Comparison of ENCODE assay signal across 24 cellular contexts in genomic region chr19:5024282-5024681, GRCh38. TPM values are rescaled to one million over a fixed set of nuclear protein-coding genes. Genes with fewer than 3 reads are reported as not detected.
A peak's percentile ranks its signal among the peaks of the same experiment; 100 is the strongest.
DNase-seq lines count a peak whose midpoint lies in the region; TF ChIP-seq lines count a peak whose summit lies in the region.
"Had no signal": no experiment of that assay in that cellular context is flagged by ENCODE, and none has a peak within 500 bp of the region (broad histone marks: within the 10 kb centered on the region; RNA-seq: fewer than 3 reads in every experiment).

No MANE protein-coding gene starts in this region.

- H3K27me3 ChIP-seq in sigmoid colon = no peaks in the 10 kb centered on the region
- H3K27me3 ChIP-seq: BE2C, stomach, transverse colon had no signal

- DNase-seq in A172 (ENCODE audit: low spot score) (peak; percentile 60), myocyte (ENCODE audit: low read depth) (peak; percentile 96), sigmoid colon (peak; percentile 82), activated T-cell treated with anti-CD3 and anti-CD28 coated beads for 4 hours (no peak), NCI-H82 (lab: John Stamatoyannopoulos, UW) (no peak), COLO668 (lab: John Stamatoyannopoulos, UW; ENCODE audit: unreplicated experiment) (no peak), GM19238 (ENCODE audit: insufficient read length, low spot score) (no peak)
- DNase-seq: ACHN; activated CD4-positive, CD25-positive, alpha-beta regulatory T cell treated with anti-CD3 and anti-CD28 coated beads, Interleukin-2, amount 50 U/mL, for 72 hours; activated CD8-positive, alpha-beta T cell treated with anti-CD3 and anti-CD28 coated beads, Interleukin-2, amount 10 ng/mL, durations not matched to agents 7 days and 5 days; aorta; BE2C; caudate nucleus; endodermal cell; foreskin melanocyte; naive thymus-derived CD4-positive, alpha-beta T cell; NCI-H1105; NCI-H2081; NCI-H226; NCI-H748 treated with DMSO at 0.1 percent for 48 hours; stomach; T-cell; transverse colon had no signal

- peaks cover 0 to 6% (median 0%) of the 10 kb centered on the region in 4 donors for H3K36me3 ChIP-seq in sigmoid colon
- H3K36me3 ChIP-seq: transverse colon had no signal

- no peak for TF ChIP-seq CTCF in sigmoid colon (IDR thresholded peaks at IDR 0.05)

- TF ChIP-seq EP300 in Ishikawa (IDR thresholded peaks at IDR 0.05; ENCODE audit: borderline replicate concordance) (no peak), sigmoid colon (IDR thresholded peaks at IDR 0.05) (no peak)

- no peak overlapping the region for H3K4me3 ChIP-seq in sigmoid colon
- H3K4me3 ChIP-seq: stomach, transverse colon had no signal

- H3K27ac ChIP-seq in sigmoid colon = peak overlapping the region; percentile 38 to 80 (median 77)

- 87 to 92% methylated on average over 10 of the region's 10 CpGs for WGBS in sigmoid colon, 2 donors

- no peaks in the 10 kb centered on the region for H3K9me3 ChIP-seq in sigmoid colon
- H3K9me3 ChIP-seq: BE2C, stomach, transverse colon had no signal

- TF ChIP-seq POLR2A in sigmoid colon (IDR thresholded peaks at IDR 0.05) = no peak

- intact Hi-C loops in sigmoid colon (cut with DNase I) = loop anchor here (5.0 kb wide), 1 partner anchor 47 kb away; no protein-coding TSS in a partner anchor

- TF ChIP-seq RAD21 in Ishikawa (IDR thresholded peaks at IDR 0.05; ENCODE audit: low read depth) = no peak

- H3K4me1 ChIP-seq in sigmoid colon = peaks cover 0 to 42% (median 41%) of the 10 kb centered on the region in 4 donors
- H3K4me1 ChIP-seq: BE2C had no signal

TF ChIP-seq in Ishikawa, 13 proteins besides CTCF, POLR2A, EP300 and RAD21:
- peak; percentile 48; the same call in 1 of the 2 replicates for TF ChIP-seq REST (IDR thresholded peaks at IDR 0.05; ENCODE audit: low read depth)
- TF ChIP-seq TCF12 (IDR thresholded peaks at IDR 0.05; ENCODE audit: low read depth) = no peak

RNA-seq across cellular contexts. Expression of gene KDM4B, which starts 55.4 kb away (rescaled TPM):
- total RNA-seq in A172 (2014; rRNA removed; shearing (Covaris generic)) = 13.4 and 16.4 TPM in 2 replicates
- total RNA-seq in myocyte = 25.8 and 41.9 TPM in 2 replicates
- polyA plus RNA-seq in myocyte (2012) = 51.5 TPM
- total RNA-seq in sigmoid colon = 10 to 100 TPM; 20.7 to 46.5 (median 28.8) TPM
- polyA plus RNA-seq in sigmoid colon = 10 to 100 TPM in 2 of 3 donors, 1 to 10 TPM in 1; 7.2 to 24.0 (median 11.3) TPM

Comparison
In these comparisons a context has a peak if more than half of its experiments do, and no peak if none do; other contexts are left out.
1. DNase-seq: peak in A172 (single experiment), myocyte (single experiment) and sigmoid colon (single experiment); none in activated T-cell treated with anti-CD3 and anti-CD28 coated beads for 4 hours (single experiment), NCI-H82 (single experiment), COLO668 (single experiment) and GM19238 (single experiment).